ENCODE assay signal across 8 cellular contexts in genomic region chr6:3118353-3119039, GRCh38.
DNase-seq lines count a peak whose midpoint lies in the region; ATAC-seq and TF ChIP-seq lines count a peak whose summit lies in the region.

Gene BPHL (plus strand): TSS chr6:3118711. CDS start chr6:3118741, 30 bp downstream.

- H3K4me1 ChIP-seq in mucosa of rectum (ENCODE audit: control insufficient read depth in 2 of 2, insufficient read depth in 2 of 2, low read length in 2 of 2) = peaks cover 7 to 12% of the 10 kb centered on the region in 2 donors

- peak within 1 kb of the TSS; percentile 79 to 85 for H3K4me3 ChIP-seq in mucosa of rectum (ENCODE audit: low read length in 2 of 2)

- H3K9me3 ChIP-seq in mucosa of rectum (ENCODE audit: control insufficient read depth in 2 of 2, low read length in 2 of 2) = no peaks in the 10 kb centered on the region

- H3K27ac Mint-ChIP-seq in activated T-cell treated with anti-CD3 and anti-CD28 coated beads, Interleukin-2, amount 50 U/mL, for 24 hours = peak within 1 kb of the TSS; percentile 85

- H3K9me3 Mint-ChIP-seq in activated T-cell treated with anti-CD3 and anti-CD28 coated beads, Interleukin-2, amount 50 U/mL, for 24 hours = no peaks in the 10 kb centered on the region

- H3K36me3 Mint-ChIP-seq in activated T-cell treated with anti-CD3 and anti-CD28 coated beads, Interleukin-2, amount 50 U/mL, for 24 hours (ENCODE audit: low read depth) = peaks cover 18% of the 10 kb centered on the region

- H3K27me3 ChIP-seq in mucosa of rectum (ENCODE audit: control insufficient read depth in 2 of 2, insufficient read depth in 2 of 2, low read length in 2 of 2) = no peaks in the 10 kb centered on the region

- TF ChIP-seq POLR2A in erythroblast (IDR thresholded peaks at IDR 0.05; ENCODE audit: low read length) = peak; percentile 68

- peak within 1 kb of the TSS; percentile 84 for H3K4me3 Mint-ChIP-seq in activated T-cell treated with anti-CD3 and anti-CD28 coated beads, Interleukin-2, amount 50 U/mL, for 24 hours

- H3K4me1 Mint-ChIP-seq in activated T-cell treated with anti-CD3 and anti-CD28 coated beads, Interleukin-2, amount 50 U/mL, for 24 hours (ENCODE audit: low read depth) = peaks cover 26% of the 10 kb centered on the region

- TF ChIP-seq RAD21 in Ishikawa (IDR thresholded peaks at IDR 0.05; ENCODE audit: low read depth) = no peak

- no peaks in the 10 kb centered on the region for H3K27me3 Mint-ChIP-seq in activated T-cell treated with anti-CD3 and anti-CD28 coated beads, Interleukin-2, amount 50 U/mL, for 24 hours

- no peak for TF ChIP-seq EP300 in Ishikawa (IDR thresholded peaks at IDR 0.05; ENCODE audit: borderline replicate concordance)

- ATAC-seq in GM21619 (IDR thresholded peaks at IDR 0.05; ENCODE audit: unreplicated experiment) = peak; percentile 90

- peak within 1 kb of the TSS; percentile 94 to 98 for H3K27ac ChIP-seq in mucosa of rectum (ENCODE audit: low read depth in 2 of 2, low read length in 2 of 2)

- H3K36me3 ChIP-seq in mucosa of rectum (ENCODE audit: control insufficient read depth in 2 of 2, insufficient read depth in 2 of 2, low read length in 2 of 2) = peaks cover 17 to 18% of the 10 kb centered on the region in 2 donors

- DNase-seq in DMS153 treated with DMSO at 0.1 percent for 48 hours (lab: John Stamatoyannopoulos, UW; ENCODE audit: unreplicated experiment) (peak; percentile 55), OCI-M2 (lab: John Stamatoyannopoulos, UW; ENCODE audit: unreplicated experiment) (peak; percentile 90), erythroblast (lab: John Stamatoyannopoulos, UW) (peak; percentile 95 to 99)
- DNase-seq in activated T-cell treated with anti-CD3 and anti-CD28 coated beads, Interleukin-2, amount 50 U/mL, for 24 hours = peak; percentile 100
- DNase-seq in stimulated activated CD8-positive, alpha-beta memory T cell treated with anti-CD3 and anti-CD28 coated beads, Interleukin-4, amount 100 ng/mL, for 4 hours (ENCODE audit: low read depth in 2 of 2, low spot score in 1 of 2) = peak; percentile 98 to 100

- H3K9ac ChIP-seq in mucosa of rectum (ENCODE audit: low read depth in 1 of 2, low read length in 2 of 2) = peak within 1 kb of the TSS; percentile 81 to 86

TF ChIP-seq in Ishikawa, 13 proteins besides CTCF, POLR2A, EP300 and RAD21:
- TF ChIP-seq TEAD4 (IDR thresholded peaks at IDR 0.05) (0 out of 2 replicates have a peak, but pooled peaks have one; percentile 20), REST (IDR thresholded peaks at IDR 0.05; ENCODE audit: low read depth) (no peak), YY1 (IDR thresholded peaks at IDR 0.05; ENCODE audit: low read depth) (peak; percentile 78), USF1 (IDR thresholded peaks at IDR 0.05) (no peak), TCF12 (IDR thresholded peaks at IDR 0.05; ENCODE audit: low read depth) (no peak), NFIC (IDR thresholded peaks at IDR 0.05) (no peak), EGR1 (IDR thresholded peaks at IDR 0.05) (peak; percentile 98), ZBTB7A (IDR thresholded peaks at IDR 0.05; ENCODE audit: low read depth) (peak; percentile 78; the same call in 1 of the 2 replicates), FOXM1 (IDR thresholded peaks at IDR 0.05; ENCODE audit: borderline replicate concordance, low read depth) (no peak), CEBPB (IDR thresholded peaks at IDR 0.05) (no peak), CREB1 (IDR thresholded peaks at IDR 0.05; ENCODE audit: low read depth) (no peak), MAX (IDR thresholded peaks at IDR 0.05) (peak; percentile 20; the same call in 1 of the 2 replicates), TAF1 (IDR thresholded peaks at IDR 0.05; ENCODE audit: low read depth) (peak; percentile 39; the same call in 1 of the 2 replicates)

Comparison
In these comparisons a context has a peak if more than half of its experiments do, and no peak if none do; other contexts are left out.
1. Peak in every context shown above with its lines: DNase-seq, ATAC-seq, H3K4me3 ChIP-seq and H3K27ac ChIP-seq.